Comparison of ENCODE assay signal across 16 cellular contexts in the genomic region with DNA sequence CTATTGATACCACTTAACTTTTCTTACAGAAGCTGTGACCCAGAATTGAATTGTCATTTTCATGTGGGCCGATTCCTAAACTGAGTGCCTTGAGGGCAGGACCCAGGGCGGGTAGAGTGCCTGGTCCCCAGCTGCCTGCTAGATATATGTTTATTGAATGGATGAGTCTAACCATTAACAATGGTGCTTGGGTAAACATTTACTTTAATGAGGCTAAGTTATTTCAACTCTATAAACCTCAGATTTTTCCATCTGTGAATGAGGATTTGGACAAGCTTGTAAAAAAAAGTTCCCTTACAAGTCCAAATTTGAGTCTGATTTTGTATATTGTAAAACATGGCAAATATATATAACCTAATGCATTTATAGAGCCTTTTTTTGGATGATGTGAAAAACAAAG.
A peak's percentile ranks its signal among the peaks of the same experiment; 100 is the strongest.
DNase-seq lines count a peak whose midpoint lies in the region; ATAC-seq, FAIRE-seq and TF ChIP-seq lines count a peak whose summit lies in the region.
"Had no signal": no experiment of that assay in that cellular context is flagged by ENCODE, and none has a peak within 500 bp of the region (broad histone marks: within the 10 kb centered on the region; RNA-seq: fewer than 3 reads in every experiment).

No MANE protein-coding gene starts in this region.

- H2BK20ac ChIP-seq in H1 (ENCODE audit: low read length) = peak overlapping the region; percentile 49; the same call in 1 of the 2 replicates

- no peak for FAIRE-seq in H1 (lab: Jason Lieb, UNC)
- FAIRE-seq: endothelial cell of umbilical vein had no signal

- H2AFZ ChIP-seq in H1 (ENCODE audit: low read length) (peak overlapping the region; percentile 20; the same call in 1 of the 2 replicates), neuronal stem cell (ENCODE audit: low read length) (no peak overlapping the region)

- no peaks in the 10 kb centered on the region for H3K9me3 Mint-ChIP-seq in activated CD8-positive, alpha-beta T cell treated with anti-CD3 and anti-CD28 coated beads, Interleukin-2, amount 10 ng/mL, durations not matched to agents 7 days and 5 days (ENCODE audit: insufficient read depth)
- H3K9me3 Mint-ChIP-seq: dendritic cell treated with granulocyte-macrophage colony-stimulating factor and Interleukin-4, amounts not matched to agents 40 ng/mL and 50 ng/mL, for 4 days had no signal

- H2BK120ac ChIP-seq in H1 (replicated peaks; ENCODE audit: low read depth, low read length) = no peak overlapping the region
- no peak overlapping the region for H2BK120ac ChIP-seq in neuronal stem cell (ENCODE audit: low read depth, low read length)

- DNase-seq in DMS53 (lab: John Stamatoyannopoulos, UW) (peak; percentile 34), HFF-Myc (ENCODE audit: extremely low read depth, low read depth) (peak; percentile 32), H1 (ENCODE audit: low read depth in 1 of 2, low spot score in 2 of 2) (no peak), mucosa of descending colon (peak in 2 of 3 donors; percentile 9 to 30), neuronal stem cell (ENCODE audit: low spot score) (no peak)
- DNase-seq in activated CD8-positive, alpha-beta T cell treated with anti-CD3 and anti-CD28 coated beads, Interleukin-2, amount 10 ng/mL, durations not matched to agents 7 days and 5 days = no peak
- DNase-seq: activated CD4-positive, alpha-beta T cell treated with anti-CD3 and anti-CD28 coated beads for 36 hours; activated effector memory CD4-positive, alpha-beta T cell treated with anti-CD3 and anti-CD28 coated beads, Interleukin-2, amount 50 U/mL, for 16 hours; NCI-H2227 treated with DMSO at 0.1 percent for 48 hours; stimulated activated CD4-positive, alpha-beta T cell treated with anti-CD3 and anti-CD28 coated beads, Interleukin-12 subunit alpha, Interleukin-12 subunit beta, amount 100 ng/mL, for 4 hours had no signal

- no peak for TF ChIP-seq RAD21 in H1 (IDR thresholded peaks at IDR 0.05 in 1 of 2, conservative IDR thresholded peaks at IDR 0.05 in 1 of 2; ENCODE audit: low read depth in 2 of 2, low read length in 2 of 2)

- H3K27me3 Mint-ChIP-seq in activated CD8-positive, alpha-beta T cell treated with anti-CD3 and anti-CD28 coated beads, Interleukin-2, amount 10 ng/mL, durations not matched to agents 7 days and 5 days (ENCODE audit: low read depth) = peaks cover 5% of the 10 kb centered on the region
- H3K27me3 Mint-ChIP-seq: dendritic cell treated with granulocyte-macrophage colony-stimulating factor and Interleukin-4, amounts not matched to agents 40 ng/mL and 50 ng/mL, for 4 days had no signal

- H2AK5ac ChIP-seq in H1 (ENCODE audit: low read depth, low read length) = no peak overlapping the region
- no peak overlapping the region for H2AK5ac ChIP-seq in neuronal stem cell (ENCODE audit: low read depth, low read length)

- H3K36me3 ChIP-seq in H1 (ENCODE audit: control insufficient read depth in 2 of 4, insufficient read depth in 4 of 4, low read length in 3 of 4) (no peaks in the 10 kb centered on the region), mucosa of descending colon (ENCODE audit: low read depth) (no peaks in the 10 kb centered on the region), neuronal stem cell (replicated peaks in 1 of 2; ENCODE audit: control insufficient read depth in 2 of 2, insufficient read depth in 2 of 2, low read length in 2 of 2) (no peaks in the 10 kb centered on the region)
- H3K36me3 ChIP-seq: neutrophil had no signal

- TF ChIP-seq CTCF in HFF-Myc (IDR thresholded peaks at IDR 0.05; ENCODE audit: low read depth, low read length, missing control alignments) (no peak), H1 (IDR thresholded peaks at IDR 0.05; ENCODE audit: control extremely low read depth in 1 of 3, insufficient read depth in 1 of 3, low read depth in 1 of 3, low read length in 3 of 3) (no peak), mucosa of descending colon (IDR thresholded peaks at IDR 0.05) (no peak)

- no peak overlapping the region for H3K27ac Mint-ChIP-seq in activated CD8-positive, alpha-beta T cell treated with anti-CD3 and anti-CD28 coated beads, Interleukin-2, amount 10 ng/mL, durations not matched to agents 7 days and 5 days
- H3K27ac Mint-ChIP-seq: activated CD4-positive, alpha-beta T cell treated with anti-CD3 and anti-CD28 coated beads for 36 hours; dendritic cell treated with granulocyte-macrophage colony-stimulating factor and Interleukin-4, amounts not matched to agents 40 ng/mL and 50 ng/mL, for 4 days had no signal

- H3K23me2 ChIP-seq in H1 (ENCODE audit: low read depth, low read length) = no peaks in the 10 kb centered on the region

- H4K91ac ChIP-seq in H1 (replicated peaks; ENCODE audit: insufficient read length, low read length) (no peak overlapping the region), neuronal stem cell (ENCODE audit: low read depth, low read length, poor library complexity) (no peak overlapping the region)

- H3K14ac ChIP-seq in H1 (ENCODE audit: insufficient read length) = no peak overlapping the region
- H3K14ac ChIP-seq in neuronal stem cell (ENCODE audit: low read length) = no peak overlapping the region

- no peak for TF ChIP-seq EP300 in H1 (IDR thresholded peaks at IDR 0.05; ENCODE audit: borderline replicate concordance in 1 of 2, low read depth in 2 of 2, low read length in 2 of 2)

- H3K4me1 Mint-ChIP-seq in activated CD8-positive, alpha-beta T cell treated with anti-CD3 and anti-CD28 coated beads, Interleukin-2, amount 10 ng/mL, durations not matched to agents 7 days and 5 days (ENCODE audit: low read depth) = no peaks in the 10 kb centered on the region

- 77% methylated on average over 2 of the region's 2 CpGs; no CpG with 5 or more reads in 1 of the 2 experiments for WGBS in H1 (ENCODE audit: extremely low coverage in 1 of 2, insufficient coverage in 1 of 2, insufficient read length in 1 of 2, insufficient replicate concordance in 2 of 2, low coverage in 1 of 2, low lambda C conversion rate in 2 of 2, missing lambda C conversion rate in 1 of 2), 2 experiments
- WGBS in neuronal stem cell (ENCODE audit: extremely low coverage in 2 of 2, insufficient read length in 2 of 2, insufficient replicate concordance in 1 of 2), 2 donors = no CpG with 5 or more reads among the region's 2 CpGs

- intact Hi-C loops in mucosa of descending colon (cut with DNase I, micrococcal nuclease) = no loop called here

- H3K9ac ChIP-seq in H1 (replicated peaks in 1 of 4; ENCODE audit: extremely low read depth in 1 of 4, low read depth in 3 of 4, low read length in 3 of 4) (no peak overlapping the region), neuronal stem cell (ENCODE audit: low read depth, low read length, poor library complexity) (no peak overlapping the region)

- ATAC-seq in mucosa of descending colon (peak; percentile 54), HG02798 (IDR thresholded peaks at IDR 0.05; ENCODE audit: poor library complexity, unreplicated experiment) (no peak)
- ATAC-seq in activated CD8-positive, alpha-beta T cell treated with anti-CD3 and anti-CD28 coated beads, Interleukin-2, amount 10 ng/mL, durations not matched to agents 7 days and 5 days = no peak
- ATAC-seq: activated CD4-positive, alpha-beta T cell treated with anti-CD3 and anti-CD28 coated beads for 36 hours; left lobe of liver had no signal

- no peaks in the 10 kb centered on the region for H3K79me1 ChIP-seq in H1 (ENCODE audit: low read depth, low read length)
- H3K79me1 ChIP-seq in neuronal stem cell (ENCODE audit: low read depth, low read length) = no peaks in the 10 kb centered on the region

- H3K4ac ChIP-seq in H1 (replicated peaks; ENCODE audit: insufficient read length, low read depth, low read length) (no peak overlapping the region), neuronal stem cell (ENCODE audit: low read length) (no peak overlapping the region)

- H3K4me2 ChIP-seq in H1 (ENCODE audit: insufficient read depth in 1 of 2, low read depth in 2 of 2, low read length in 2 of 2) (no peak overlapping the region), neuronal stem cell (ENCODE audit: insufficient read depth, low read length, poor library complexity, severe bottlenecking) (no peak overlapping the region)

- H3K56ac ChIP-seq in H1 (replicated peaks; ENCODE audit: insufficient read length, low read depth, low read length) = no peak overlapping the region

- H2BK15ac ChIP-seq in H1 (ENCODE audit: low read length) (no peak overlapping the region), neuronal stem cell (ENCODE audit: low read length) (no peak overlapping the region)

- no peaks in the 10 kb centered on the region for H4K20me1 ChIP-seq in H1 (replicated peaks in 1 of 2; ENCODE audit: control insufficient read depth in 1 of 2, insufficient read depth in 2 of 2, low read length in 2 of 2)

- no peak overlapping the region for H3K23ac ChIP-seq in H1 (ENCODE audit: insufficient read length)
- H3K23ac ChIP-seq in neuronal stem cell (ENCODE audit: low read depth, low read length, poor library complexity) = no peak overlapping the region

- no peaks in the 10 kb centered on the region for H3K79me2 ChIP-seq in H1 (ENCODE audit: control insufficient read depth in 1 of 2, insufficient read depth in 2 of 2, low read length in 2 of 2)

- POLR2A ChIA-PET in H1 (lab: Charles Lee; ENCODE audit: partially characterized antibody) = interaction anchor here (0.6 kb wide), 1 partner anchor 19 kb away, joined by 4 read pairs; no protein-coding TSS in a partner anchor
- POLR2A ChIA-PET in activated CD8-positive, alpha-beta T cell treated with anti-CD3 and anti-CD28 coated beads, Interleukin-2, amount 10 ng/mL, durations not matched to agents 7 days and 5 days (lab: Charles Lee) = no interaction called here

- H2BK12ac ChIP-seq in H1 (ENCODE audit: low read depth, low read length) = no peak overlapping the region
- H2BK12ac ChIP-seq in neuronal stem cell (ENCODE audit: low read length) = no peak overlapping the region

- H3K18ac ChIP-seq in H1 (ENCODE audit: extremely low read depth, low read length) = no peak overlapping the region
- H3K18ac ChIP-seq in neuronal stem cell (ENCODE audit: low read length) = no peak overlapping the region

- H3K9me3 ChIP-seq in H1 (ENCODE audit: insufficient read depth in 2 of 2, low read depth in 1 of 2, low read length in 1 of 2) (no peaks in the 10 kb centered on the region), mucosa of descending colon (no peaks in the 10 kb centered on the region), neuronal stem cell (replicated peaks in 1 of 2; ENCODE audit: control insufficient read depth in 2 of 2, insufficient read depth in 1 of 2, low read depth in 1 of 2, low read length in 2 of 2) (no peaks in the 10 kb centered on the region)
- H3K9me3 ChIP-seq: neutrophil had no signal

- CTCF ChIA-PET in H1 (lab: Charles Lee; ENCODE audit: partially characterized antibody) = no interaction called here
- CTCF ChIA-PET in activated CD8-positive, alpha-beta T cell treated with anti-CD3 and anti-CD28 coated beads, Interleukin-2, amount 10 ng/mL, durations not matched to agents 7 days and 5 days (lab: Charles Lee) = no interaction called here

- H2BK5ac ChIP-seq in H1 (ENCODE audit: low read depth, low read length) (no peak overlapping the region), neuronal stem cell (ENCODE audit: low read length) (no peak overlapping the region)

- H4K8ac ChIP-seq in H1 (ENCODE audit: extremely low read depth, insufficient read depth, low read length) = no peak overlapping the region
- no peak overlapping the region for H4K8ac ChIP-seq in neuronal stem cell (ENCODE audit: low read depth, low read length)

- H3K4me3 Mint-ChIP-seq in activated CD8-positive, alpha-beta T cell treated with anti-CD3 and anti-CD28 coated beads, Interleukin-2, amount 10 ng/mL, durations not matched to agents 7 days and 5 days = no peak overlapping the region
- H3K4me3 Mint-ChIP-seq: activated CD4-positive, alpha-beta T cell treated with anti-CD3 and anti-CD28 coated beads for 36 hours; dendritic cell treated with granulocyte-macrophage colony-stimulating factor and Interleukin-4, amounts not matched to agents 40 ng/mL and 50 ng/mL, for 4 days had no signal

- no peak overlapping the region for H4K5ac ChIP-seq in H1 (ENCODE audit: insufficient read length, low read depth, low read length)

- no peak overlapping the region for H3K4me3 ChIP-seq in HFF-Myc (replicated peaks; ENCODE audit: low read depth, low read length)
- H3K4me3 ChIP-seq in H1 (ENCODE audit: extremely low read depth in 1 of 4, insufficient read depth in 2 of 4, low read depth in 3 of 4, low read length in 4 of 4) = no peak overlapping the region
- no peak overlapping the region for H3K4me3 ChIP-seq in mucosa of descending colon
- H3K4me3 ChIP-seq in neuronal stem cell (ENCODE audit: low read length in 2 of 2) = no peak overlapping the region

- no peak for TF ChIP-seq POLR2A in H1 (IDR thresholded peaks at IDR 0.05; ENCODE audit: control extremely low read depth in 1 of 2, low read depth in 2 of 2, low read length in 2 of 2)

- H3K4me1 ChIP-seq in H1 (replicated peaks in 1 of 4; ENCODE audit: control insufficient read depth in 3 of 4, insufficient read depth in 4 of 4, low read length in 3 of 4) (peaks cover 0 to 24% (median 11%) of the 10 kb centered on the region in 4 experiments; a peak in 3 of 7 replicates), mucosa of descending colon (ENCODE audit: low read depth) (peaks cover 18% of the 10 kb centered on the region), neuronal stem cell (ENCODE audit: control insufficient read depth in 2 of 2, insufficient read depth in 1 of 2, low read depth in 1 of 2, low read length in 2 of 2) (no peaks in the 10 kb centered on the region)

- H3K27me3 ChIP-seq in H1 (replicated peaks in 1 of 4; ENCODE audit: control insufficient read depth in 3 of 4, extremely low read depth in 1 of 4, insufficient read depth in 3 of 4, low read length in 3 of 4) = no peaks in the 10 kb centered on the region
- no peaks in the 10 kb centered on the region for H3K27me3 ChIP-seq in neuronal stem cell (ENCODE audit: control insufficient read depth in 3 of 3, insufficient read depth in 3 of 3, low read depth in 1 of 3, low read length in 3 of 3)
- H3K27me3 ChIP-seq: neutrophil had no signal

- H3K27ac ChIP-seq in H1 (ENCODE audit: low read depth, low read length) (no peak overlapping the region), neuronal stem cell (replicated peaks; ENCODE audit: low read length) (no peak overlapping the region)
- H3K27ac ChIP-seq: neutrophil, RWPE1 had no signal

- H3K36me3 Mint-ChIP-seq in activated CD8-positive, alpha-beta T cell treated with anti-CD3 and anti-CD28 coated beads, Interleukin-2, amount 10 ng/mL, durations not matched to agents 7 days and 5 days (ENCODE audit: low read depth) = no peaks in the 10 kb centered on the region

Comparison
In these comparisons a context has a peak if more than half of its experiments do, and no peak if none do; other contexts are left out.
1. DNase-seq: peak in DMS53 (single experiment), HFF-Myc (single experiment) and mucosa of descending colon (2 of 3); none in H1 (0 of 2), neuronal stem cell (single experiment) and activated CD8-positive, alpha-beta T cell treated with anti-CD3 and anti-CD28 coated beads, Interleukin-2, amount 10 ng/mL, durations not matched to agents 7 days and 5 days (single experiment).